ENCODE assay signal across 9 cellular contexts in the genomic region with DNA sequence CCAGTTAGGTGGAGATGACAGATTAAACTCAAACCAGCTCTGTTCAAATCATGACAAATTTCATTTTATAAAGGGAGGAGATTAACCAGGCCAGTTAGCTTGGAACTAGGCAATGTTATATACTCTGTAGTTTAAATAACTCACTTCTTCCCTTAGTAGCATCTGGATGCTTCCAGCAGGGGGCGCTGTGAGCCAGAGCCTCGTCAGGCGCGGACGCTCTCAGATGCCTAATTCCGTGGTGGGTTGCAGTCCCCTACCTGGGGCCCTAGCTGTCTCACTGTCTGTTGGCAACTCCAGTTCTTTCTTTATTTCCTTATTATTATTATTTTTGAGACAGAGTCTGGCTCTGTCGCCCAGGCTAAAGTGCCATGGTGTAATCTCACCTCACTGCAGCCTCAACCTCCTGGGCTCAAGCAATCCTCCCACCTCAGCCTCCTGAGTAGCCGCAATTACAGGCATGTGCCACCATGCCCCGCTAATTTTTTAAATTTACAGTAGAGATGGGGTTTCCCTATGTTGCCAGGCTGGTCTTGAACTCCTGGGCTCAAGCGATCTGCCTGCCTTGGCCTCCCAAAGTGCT. TPM values are rescaled to one million over a fixed set of nuclear protein-coding genes. Genes with fewer than 3 reads are reported as not detected.
DNase-seq lines count a peak whose midpoint lies in the region; ATAC-seq, FAIRE-seq and TF ChIP-seq lines count a peak whose summit lies in the region.
"Had no signal": no experiment of that assay in that cellular context is flagged by ENCODE, and none has a peak within 500 bp of the region (broad histone marks: within the 10 kb centered on the region; RNA-seq: fewer than 3 reads in every experiment).

No MANE protein-coding gene starts in this region.

- peak; percentile 82 for TF ChIP-seq CTCF in bronchial epithelial cell (IDR thresholded peaks at IDR 0.05; ENCODE audit: insufficient read depth, low read length, severe bottlenecking)

- FAIRE-seq in bronchial epithelial cell (lab: Jason Lieb, UNC) = no peak

- H3K36me3 ChIP-seq in bronchial epithelial cell (ENCODE audit: control insufficient read depth, insufficient read depth, low read length) = no peaks in the 10 kb centered on the region

- no peak overlapping the region for H3K4me3 ChIP-seq in bronchial epithelial cell (ENCODE audit: low read depth, low read length)

- ATAC-seq in GM19452 (IDR thresholded peaks at IDR 0.05; ENCODE audit: unreplicated experiment) = no peak

- H3K27me3 ChIP-seq in bronchial epithelial cell (ENCODE audit: control insufficient read depth, insufficient read depth, low read length) = peaks cover 2% of the 10 kb centered on the region

- DNase-seq in DMS79 treated with DMSO at 0.1 percent for 48 hours (lab: John Stamatoyannopoulos, UW) = peak; percentile 9
- no peak for DNase-seq in DMS79 (lab: John Stamatoyannopoulos, UW)
- peak; percentile 14 for DNase-seq in NCI-H1048 (lab: John Stamatoyannopoulos, UW)
- peak; percentile 29 to 59 (median 48) for DNase-seq in activated CD4-positive, CD25-positive, alpha-beta regulatory T cell (lab: John Stamatoyannopoulos, UW)
- DNase-seq in bronchial epithelial cell (ENCODE audit: low read depth) = peak; percentile 33
- DNase-seq in left kidney (ENCODE audit: low read depth, low spot score) = peak; percentile 82
- DNase-seq in stimulated activated CD4-positive, alpha-beta T cell treated with anti-CD3 and anti-CD28 coated beads, Interleukin-4, amount 100 ng/mL, for 48 hours (ENCODE audit: low read depth in 2 of 2) = peak; percentile 63 to 77

RNA-seq across cellular contexts. Expression of gene WFDC1, which starts 17.3 kb away (rescaled TPM):
- total RNA-seq in bronchial epithelial cell = not detected in 2 replicates
- total RNA-seq: glomerular endothelial cell had no signal

RNA-seq across cellular contexts. Expression of gene KCNG4, which starts 37.5 kb away (rescaled TPM):
- not detected in 2 replicates for total RNA-seq in bronchial epithelial cell
- total RNA-seq: glomerular endothelial cell had no signal
